ENCODE assay signal across 18 cellular contexts in genomic region chr20:47221036-47221625, GRCh38.
DNase-seq lines count a peak whose midpoint lies in the region; ATAC-seq and TF ChIP-seq lines count a peak whose summit lies in the region.
"Had no signal": no experiment of that assay in that cellular context is flagged by ENCODE, and none has a peak within 500 bp of the region (broad histone marks: within the 10 kb centered on the region; RNA-seq: fewer than 3 reads in every experiment).

No MANE protein-coding gene starts in this region.

- no peaks in the 10 kb centered on the region for H3K4me1 ChIP-seq in SK-N-SH (ENCODE audit: control insufficient read depth in 1 of 2, insufficient read depth in 2 of 2, low read depth in 1 of 2, low read length in 1 of 2)
- H3K4me1 ChIP-seq in effector memory CD4-positive, alpha-beta T cell (ENCODE audit: control insufficient read depth, insufficient read depth, low read length, poor library complexity, severe bottlenecking) = no peaks in the 10 kb centered on the region
- H3K4me1 ChIP-seq in spleen = peaks cover 0 to 21% (median 0%) of the 10 kb centered on the region in 6 donors
- H3K4me1 ChIP-seq: SJSA1 had no signal

- CTCF ChIA-PET in SK-N-SH (lab: Yijun Ruan, JAX) = interaction anchor here (1.1 to 7.7 kb wide), 6 partner anchors 8 to 163 kb away, joined by 3 to 54 read pairs (median 3); no protein-coding TSS in a partner anchor

- intact Hi-C loops in posterior vena cava (cut with DNase I) (no loop called here), spleen (cut with DNase I; ENCODE audit: low total_unique reads) (no loop called here)

- H3K9me3 ChIP-seq in SK-N-SH = no peaks in the 10 kb centered on the region
- no peaks in the 10 kb centered on the region for H3K9me3 ChIP-seq in T-helper 17 cell (ENCODE audit: control insufficient read depth, low read length, poor library complexity, severe bottlenecking)
- no peaks in the 10 kb centered on the region for H3K9me3 ChIP-seq in effector memory CD4-positive, alpha-beta T cell (ENCODE audit: control insufficient read depth, low read length)
- H3K9me3 ChIP-seq in spleen = no peaks in the 10 kb centered on the region
- H3K9me3 ChIP-seq: SJSA1 had no signal

- TF ChIP-seq POLR2A in spleen (IDR thresholded peaks at IDR 0.05) = no peak

- H2AFZ ChIP-seq in SK-N-SH (ENCODE audit: low read depth) = no peak overlapping the region
- H2AFZ ChIP-seq: GM23248 had no signal

- H3K27me3 Mint-ChIP-seq in T-helper 17 cell = no peaks in the 10 kb centered on the region

- H3K79me2 ChIP-seq in SK-N-SH (ENCODE audit: insufficient read depth) = peaks cover 18% of the 10 kb centered on the region; the same call in 1 of the 2 replicates

- no peaks in the 10 kb centered on the region for H3K9me2 ChIP-seq in SK-N-SH

- H3K4me1 Mint-ChIP-seq in T-helper 17 cell = peaks cover 6% of the 10 kb centered on the region
- H3K4me1 Mint-ChIP-seq: CD14-positive monocyte had no signal

- TF ChIP-seq EP300 in SK-N-SH (IDR thresholded peaks at IDR 0.05; ENCODE audit: borderline replicate concordance in 1 of 2, low read depth in 1 of 2, low read length in 1 of 2) = no peak

- no peak overlapping the region for H3K9ac ChIP-seq in SK-N-SH
- H3K9ac ChIP-seq: GM23248 had no signal

- DNase-seq in SK-N-SH (no peak), GM13976 (ENCODE audit: low spot score) (peak; percentile 43), T-helper 17 cell (no peak), posterior vena cava (ENCODE audit: low spot score) (peak; percentile 70), spleen (no peak)
- no peak for DNase-seq in effector memory CD4-positive, alpha-beta T cell
- no peak for DNase-seq in stimulated activated CD4-positive, alpha-beta T cell treated with anti-CD3 and anti-CD28 coated beads, Interleukin-1b, Interleukin-23, amount 100 ng/mL, for 48 hours
- DNase-seq: COR-L47, GM23248, HFFc6, KBM-7, NCI-H1048, NCI-H187, NCI-H2171 treated with DMSO at 0.1 percent for 48 hours, NCI-H510A treated with DMSO at 0.1 percent for 48 hours had no signal

- H3K36me3 ChIP-seq in SK-N-SH (replicated peaks in 1 of 2; ENCODE audit: control insufficient read depth in 1 of 2, insufficient read depth in 2 of 2, low read length in 1 of 2) (peaks cover 43 to 77% of the 10 kb centered on the region in 2 experiments), spleen (peaks cover 2 to 100% (median 85%) of the 10 kb centered on the region in 6 donors)
- H3K36me3 ChIP-seq in effector memory CD4-positive, alpha-beta T cell (ENCODE audit: control insufficient read depth, insufficient read depth, low read length) = peaks cover 70% of the 10 kb centered on the region

- in situ Hi-C loops in GM13976 (cut with MboI; ENCODE audit: low sequenced_read_pairs, unreplicated experiment) = no loop called here

- peak overlapping the region; percentile 54 for H3K27ac Mint-ChIP-seq in T-helper 17 cell
- H3K27ac Mint-ChIP-seq: HFFc6 had no signal

- H3K4me3 Mint-ChIP-seq in T-helper 17 cell = no peak overlapping the region
- H3K4me3 Mint-ChIP-seq: CD14-positive monocyte, HFFc6 had no signal

- H3F3A ChIP-seq in SK-N-SH (replicated peaks; ENCODE audit: insufficient read depth) = peaks cover 5% of the 10 kb centered on the region

- ATAC-seq in SK-N-SH treated with all-trans-retinoic acid at 6 μM for 48 hours = no peak
- ATAC-seq in T-helper 17 cell = no peak

- H3K4me2 ChIP-seq in SK-N-SH = no peak overlapping the region

- no peak overlapping the region for H3K27ac ChIP-seq in SK-N-SH (ENCODE audit: low read depth in 2 of 2, low read length in 1 of 2)
- no peak overlapping the region for H3K27ac ChIP-seq in effector memory CD4-positive, alpha-beta T cell (ENCODE audit: insufficient read depth, low read length, poor library complexity, severe bottlenecking)
- peak overlapping the region in 1 of 8 donors; percentile 13 for H3K27ac ChIP-seq in spleen
- H3K27ac ChIP-seq: GM23248, SJSA1 had no signal

- H3K4me3 ChIP-seq in SK-N-SH (ENCODE audit: low read depth in 2 of 2, low read length in 1 of 2) (no peak overlapping the region), spleen (no peak overlapping the region)
- H3K4me3 ChIP-seq in effector memory CD4-positive, alpha-beta T cell (ENCODE audit: insufficient read depth, low read depth, low read length, poor library complexity, severe bottlenecking) = no peak overlapping the region
- H3K4me3 ChIP-seq: GM23248, SJSA1 had no signal

- H3K36me3 Mint-ChIP-seq in T-helper 17 cell (ENCODE audit: low read depth) = peaks cover 18% of the 10 kb centered on the region

- POLR2A ChIA-PET in SK-N-SH (lab: Yijun Ruan, JAX) = no interaction called here

- no peaks in the 10 kb centered on the region; the same call in 1 of the 2 replicates for H4K20me1 ChIP-seq in SK-N-SH (ENCODE audit: insufficient read depth)

- over 99% methylated on average over 16 of the region's 16 CpGs for WGBS in SK-N-SH (ENCODE audit: low lambda C conversion rate)
- 86 to 95% (median 90%) methylated on average over 16 of the region's 16 CpGs for WGBS in spleen, 5 donors

- no peak for TF ChIP-seq RAD21 in SK-N-SH (IDR thresholded peaks at IDR 0.05; ENCODE audit: low read length)

- H3K27me3 ChIP-seq in SK-N-SH (ENCODE audit: insufficient read depth) (no peaks in the 10 kb centered on the region), spleen (replicated peaks in 1 of 7) (no peaks in the 10 kb centered on the region)
- no peaks in the 10 kb centered on the region for H3K27me3 ChIP-seq in effector memory CD4-positive, alpha-beta T cell (replicated peaks; ENCODE audit: control insufficient read depth, insufficient read depth, low read length, poor library complexity, severe bottlenecking)
- H3K27me3 ChIP-seq: SJSA1 had no signal

- no peak for TF ChIP-seq CTCF in SK-N-SH (IDR thresholded peaks at IDR 0.05)
- TF ChIP-seq CTCF in GM13976 (IDR thresholded peaks at IDR 0.05; ENCODE audit: borderline replicate concordance, control extremely low read depth, extremely low read depth, insufficient read depth, missing control alignments) = no peak
- TF ChIP-seq CTCF in spleen (IDR thresholded peaks at IDR 0.05 in 8 of 11, conservative IDR thresholded peaks at IDR 0.05 in 3 of 11) = no peak

TF ChIP-seq in SK-N-SH, 30 proteins besides CTCF, POLR2A, EP300 and RAD21:
- TF ChIP-seq RFX5 (IDR thresholded peaks at IDR 0.05; ENCODE audit: low read length) (no peak), REST (IDR thresholded peaks at IDR 0.05; ENCODE audit: low read depth, low read length) (peak; percentile 49; the same call in 1 of the 2 replicates)

TF ChIP-seq in SK-N-SH treated with all-trans-retinoic acid at 6 μM for 48 hours, 23 proteins besides CTCF, POLR2A, EP300 and RAD21 (continues in another document):
- TF ChIP-seq, protein P1, sequence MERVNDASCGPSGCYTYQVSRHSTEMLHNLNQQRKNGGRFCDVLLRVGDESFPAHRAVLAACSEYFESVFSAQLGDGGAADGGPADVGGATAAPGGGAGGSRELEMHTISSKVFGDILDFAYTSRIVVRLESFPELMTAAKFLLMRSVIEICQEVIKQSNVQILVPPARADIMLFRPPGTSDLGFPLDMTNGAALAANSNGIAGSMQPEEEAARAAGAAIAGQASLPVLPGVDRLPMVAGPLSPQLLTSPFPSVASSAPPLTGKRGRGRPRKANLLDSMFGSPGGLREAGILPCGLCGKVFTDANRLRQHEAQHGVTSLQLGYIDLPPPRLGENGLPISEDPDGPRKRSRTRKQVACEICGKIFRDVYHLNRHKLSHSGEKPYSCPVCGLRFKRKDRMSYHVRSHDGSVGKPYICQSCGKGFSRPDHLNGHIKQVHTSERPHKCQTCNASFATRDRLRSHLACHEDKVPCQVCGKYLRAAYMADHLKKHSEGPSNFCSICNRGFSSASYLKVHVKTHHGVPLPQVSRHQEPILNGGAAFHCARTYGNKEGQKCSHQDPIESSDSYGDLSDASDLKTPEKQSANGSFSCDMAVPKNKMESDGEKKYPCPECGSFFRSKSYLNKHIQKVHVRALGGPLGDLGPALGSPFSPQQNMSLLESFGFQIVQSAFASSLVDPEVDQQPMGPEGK (CRISPR knock-in tag; IDR thresholded peaks at IDR 0.05; ENCODE audit: borderline replicate concordance) = no peak
- TF ChIP-seq ISL1 (CRISPR knock-in tag; IDR thresholded peaks at IDR 0.05) = no peak
- no peak for TF ChIP-seq ARNTL (CRISPR knock-in tag; IDR thresholded peaks at IDR 0.05; ENCODE audit: borderline replicate concordance, low read depth)
- no peak for TF ChIP-seq ZC3H10 (CRISPR knock-in tag; IDR thresholded peaks at IDR 0.05)
- no peak for TF ChIP-seq OSR1 (CRISPR knock-in tag; IDR thresholded peaks at IDR 0.05)
- TF ChIP-seq, protein P2, sequence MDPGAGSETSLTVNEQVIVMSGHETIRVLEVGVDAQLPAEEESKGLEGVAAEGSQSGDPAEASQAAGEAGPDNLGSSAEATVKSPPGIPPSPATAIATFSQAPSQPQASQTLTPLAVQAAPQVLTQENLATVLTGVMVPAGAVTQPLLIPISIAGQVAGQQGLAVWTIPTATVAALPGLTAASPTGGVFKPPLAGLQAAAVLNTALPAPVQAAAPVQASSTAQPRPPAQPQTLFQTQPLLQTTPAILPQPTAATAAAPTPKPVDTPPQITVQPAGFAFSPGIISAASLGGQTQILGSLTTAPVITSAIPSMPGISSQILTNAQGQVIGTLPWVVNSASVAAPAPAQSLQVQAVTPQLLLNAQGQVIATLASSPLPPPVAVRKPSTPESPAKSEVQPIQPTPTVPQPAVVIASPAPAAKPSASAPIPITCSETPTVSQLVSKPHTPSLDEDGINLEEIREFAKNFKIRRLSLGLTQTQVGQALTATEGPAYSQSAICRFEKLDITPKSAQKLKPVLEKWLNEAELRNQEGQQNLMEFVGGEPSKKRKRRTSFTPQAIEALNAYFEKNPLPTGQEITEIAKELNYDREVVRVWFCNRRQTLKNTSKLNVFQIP (CRISPR knock-in tag; IDR thresholded peaks at IDR 0.05; ENCODE audit: borderline replicate concordance, low read depth) = no peak
- TF ChIP-seq ZNF70 (CRISPR knock-in tag; IDR thresholded peaks at IDR 0.05) = no peak

Comparison
In these comparisons a context has a peak if more than half of its experiments do, and no peak if none do; other contexts are left out.
1. DNase-seq: peak in GM13976 (single experiment) and posterior vena cava (single experiment); none in SK-N-SH (single experiment), T-helper 17 cell (0 of 3), effector memory CD4-positive, alpha-beta T cell (0 of 3), stimulated activated CD4-positive, alpha-beta T cell treated with anti-CD3 and anti-CD28 coated beads, Interleukin-1b, Interleukin-23, amount 100 ng/mL, for 48 hours (single experiment) and spleen (single experiment).